ENCODE assay signal across 23 cellular contexts in genomic region chr12:57195186-57195585, GRCh38. TPM values are rescaled to one million over a fixed set of nuclear protein-coding genes. Genes with fewer than 3 reads are reported as not detected.
DNase-seq lines count a peak whose midpoint lies in the region; ATAC-seq, FAIRE-seq and TF ChIP-seq lines count a peak whose summit lies in the region.
"Had no signal": no experiment of that assay in that cellular context is flagged by ENCODE, and none has a peak within 500 bp of the region (broad histone marks: within the 10 kb centered on the region; RNA-seq: fewer than 3 reads in every experiment).

No MANE protein-coding gene starts in this region.

- FAIRE-seq in H1 (lab: Jason Lieb, UNC): no peak
- FAIRE-seq: A204.1, GM12892, GM18507, HTR-8/SVneo had no signal

- H2BK12ac ChIP-seq in H1 (ENCODE audit: low read depth, low read length): no peak overlapping the region

- peaks cover 17% of the 10 kb centered on the region for H3K4me1 ChIP-seq in Loucy (ENCODE audit: insufficient read depth, low read length, poor library complexity, severe bottlenecking)
- no peaks in the 10 kb centered on the region; a peak in 1 of 7 replicates for H3K4me1 ChIP-seq in H1 (replicated peaks in 1 of 4; ENCODE audit: control insufficient read depth in 3 of 4, insufficient read depth in 4 of 4, low read length in 3 of 4)
- H3K4me1 ChIP-seq: BE2C had no signal

- H3K4me3 ChIP-seq in Loucy (ENCODE audit: low read length, poor library complexity, severe bottlenecking) (peak overlapping the region; percentile 40), H1 (ENCODE audit: extremely low read depth in 1 of 4, insufficient read depth in 2 of 4, low read depth in 3 of 4, low read length in 4 of 4) (no peak overlapping the region)
- H3K4me3 ChIP-seq: GM23338 had no signal

- intact Hi-C loops in cardiac septum (cut with DNase I): no loop called here

- no peak overlapping the region for H3K18ac ChIP-seq in H1 (ENCODE audit: extremely low read depth, low read length)

- no peaks in the 10 kb centered on the region for H4K20me1 ChIP-seq in Loucy (ENCODE audit: insufficient read depth, low read length, poor library complexity, severe bottlenecking)
- peaks cover 6 to 31% of the 10 kb centered on the region in 2 experiments for H4K20me1 ChIP-seq in H1 (replicated peaks in 1 of 2; ENCODE audit: control insufficient read depth in 1 of 2, insufficient read depth in 2 of 2, low read length in 2 of 2)

- no peak overlapping the region for H4K5ac ChIP-seq in H1 (ENCODE audit: insufficient read length, low read depth, low read length)

- CTCF ChIA-PET in H1 (lab: Charles Lee; ENCODE audit: partially characterized antibody): interaction anchor here (0.7 to 20.9 kb wide), 8 partner anchors 18 to 126 kb away, joined by 3 to 389 read pairs (median 3); partner anchors contain the start of gene SHMT2

- H3K4ac ChIP-seq in H1 (replicated peaks; ENCODE audit: insufficient read length, low read depth, low read length): no peak overlapping the region

- no peaks in the 10 kb centered on the region for H3K9me3 ChIP-seq in Loucy (ENCODE audit: insufficient read depth, low read depth, low read length)
- H3K9me3 ChIP-seq in H1 (ENCODE audit: insufficient read depth in 2 of 2, low read depth in 1 of 2, low read length in 1 of 2): no peaks in the 10 kb centered on the region
- H3K9me3 ChIP-seq: BE2C had no signal

- TF ChIP-seq POLR2A in H1 (IDR thresholded peaks at IDR 0.05; ENCODE audit: control extremely low read depth in 1 of 2, low read depth in 2 of 2, low read length in 2 of 2): no peak

- H3K36me3 ChIP-seq in Loucy (ENCODE audit: insufficient read depth, low read length): no peaks in the 10 kb centered on the region; the same call in 1 of the 2 replicates
- H3K36me3 ChIP-seq in H1 (ENCODE audit: control insufficient read depth in 2 of 4, insufficient read depth in 4 of 4, low read length in 3 of 4): peaks cover 74 to 98% (median 95%) of the 10 kb centered on the region in 4 experiments
- H3K36me3 ChIP-seq: BE2C had no signal

- peak overlapping the region; percentile 71 for H3K27ac ChIP-seq in angular gyrus (ENCODE audit: low read depth, low read length)
- no peak overlapping the region for H3K27ac ChIP-seq in H1 (ENCODE audit: low read depth, low read length)

- no peaks in the 10 kb centered on the region for H3K9me2 ChIP-seq in Loucy (replicated peaks; ENCODE audit: low read depth, low read length)

- no peak for TF ChIP-seq EP300 in H1 (IDR thresholded peaks at IDR 0.05; ENCODE audit: borderline replicate concordance in 1 of 2, low read depth in 2 of 2, low read length in 2 of 2)

- H2BK120ac ChIP-seq in H1 (replicated peaks; ENCODE audit: low read depth, low read length): no peak overlapping the region

- H3K9ac ChIP-seq in Loucy (ENCODE audit: low read depth, low read length, poor library complexity, severe bottlenecking) (no peak overlapping the region), H1 (replicated peaks in 1 of 4; ENCODE audit: extremely low read depth in 1 of 4, low read depth in 3 of 4, low read length in 3 of 4) (no peak overlapping the region)

- H2BK20ac ChIP-seq in H1 (ENCODE audit: low read length): no peak overlapping the region

- H3K23me2 ChIP-seq in H1 (ENCODE audit: low read depth, low read length): peaks cover 7% of the 10 kb centered on the region; the same call in 1 of the 2 replicates

- no peak overlapping the region for H2AK5ac ChIP-seq in H1 (ENCODE audit: low read depth, low read length)

- H3K4me2 ChIP-seq in Loucy (ENCODE audit: low read depth, low read length, poor library complexity, severe bottlenecking): peak overlapping the region; percentile 62
- no peak overlapping the region for H3K4me2 ChIP-seq in H1 (ENCODE audit: insufficient read depth in 1 of 2, low read depth in 2 of 2, low read length in 2 of 2)
- H3K4me2 ChIP-seq: GM23338 had no signal

- no peak overlapping the region for H4K8ac ChIP-seq in H1 (ENCODE audit: extremely low read depth, insufficient read depth, low read length)

- H2BK15ac ChIP-seq in H1 (ENCODE audit: low read length): no peak overlapping the region

- no peak for ATAC-seq in GM21786 (IDR thresholded peaks at IDR 0.05; ENCODE audit: unreplicated experiment)
- ATAC-seq: GM23338 had no signal

- no peaks in the 10 kb centered on the region for H3F3A ChIP-seq in Loucy (ENCODE audit: low read depth)

- 93% methylated on average over 19 of the region's 19 CpGs; no CpG with 5 or more reads in 1 of the 2 experiments for WGBS in H1 (ENCODE audit: extremely low coverage in 1 of 2, insufficient coverage in 1 of 2, insufficient read length in 1 of 2, insufficient replicate concordance in 2 of 2, low coverage in 1 of 2, low lambda C conversion rate in 2 of 2, missing lambda C conversion rate in 1 of 2), 2 experiments

- H3K79me1 ChIP-seq in H1 (ENCODE audit: low read depth, low read length): no peaks in the 10 kb centered on the region; the same call in 1 of the 2 replicates

- H4K91ac ChIP-seq in H1 (replicated peaks; ENCODE audit: insufficient read length, low read length): no peak overlapping the region

- no peak overlapping the region for H3K23ac ChIP-seq in H1 (ENCODE audit: insufficient read length)

- TF ChIP-seq CTCF in Loucy (conservative IDR thresholded peaks at IDR 0.05; ENCODE audit: low read length) (no peak), H1 (IDR thresholded peaks at IDR 0.05; ENCODE audit: control extremely low read depth in 1 of 3, insufficient read depth in 1 of 3, low read depth in 1 of 3, low read length in 3 of 3) (no peak)

- TF ChIP-seq RAD21 in H1 (IDR thresholded peaks at IDR 0.05 in 1 of 2, conservative IDR thresholded peaks at IDR 0.05 in 1 of 2; ENCODE audit: low read depth in 2 of 2, low read length in 2 of 2): no peak

- no peak overlapping the region for H2AFZ ChIP-seq in Loucy (ENCODE audit: low read length)
- H2AFZ ChIP-seq in H1 (ENCODE audit: low read length): no peak overlapping the region
- H2AFZ ChIP-seq: GM23338 had no signal

- peak overlapping the region; percentile 10; the same call in 1 of the 2 replicates for H2BK5ac ChIP-seq in H1 (ENCODE audit: low read depth, low read length)

- H3K27me3 ChIP-seq in Loucy (ENCODE audit: insufficient read depth, low read length, poor library complexity, severe bottlenecking) (no peaks in the 10 kb centered on the region), H1 (replicated peaks in 1 of 4; ENCODE audit: control insufficient read depth in 3 of 4, extremely low read depth in 1 of 4, insufficient read depth in 3 of 4, low read length in 3 of 4) (no peaks in the 10 kb centered on the region)
- H3K27me3 ChIP-seq: BE2C had no signal

- no peak overlapping the region for H3K14ac ChIP-seq in H1 (ENCODE audit: insufficient read length)

- no peak overlapping the region for H3K56ac ChIP-seq in H1 (replicated peaks; ENCODE audit: insufficient read length, low read depth, low read length)

- H3K79me2 ChIP-seq in Loucy (ENCODE audit: insufficient read depth, low read length) (no peaks in the 10 kb centered on the region), H1 (ENCODE audit: control insufficient read depth in 1 of 2, insufficient read depth in 2 of 2, low read length in 2 of 2) (no peaks in the 10 kb centered on the region)

- POLR2A ChIA-PET in H1 (lab: Charles Lee; ENCODE audit: partially characterized antibody): interaction anchor here (0.7 to 6.4 kb wide), 5 partner anchors 9 to 101 kb away, joined by 3 to 53 read pairs (median 6); partner anchors contain the start of gene SHMT2

- DNase-seq in H1 (ENCODE audit: low read depth in 1 of 2, low spot score in 2 of 2) (no peak), foreskin melanocyte (no peak), cardiac septum (ENCODE audit: low spot score) (no peak)
- DNase-seq in stimulated activated CD8-positive, alpha-beta memory T cell treated with anti-CD3 and anti-CD28 coated beads, Interleukin-4, amount 100 ng/mL, for 48 hours: no peak
- DNase-seq: ACHN; BE2C; CD4-positive, alpha-beta memory T cell; DMS153; DMS79; GDM1; H7; HFFc6; IMR-90 had no signal

RNA-seq across cellular contexts. Expression of gene NXPH4, which starts 21.4 kb away (rescaled TPM):
- 1.7 and 1.8 TPM in 2 replicates for total RNA-seq in H1 (2021; fragmentation: NEBNext Ultra II Directional; extraction: Animal tissue kit (Norgen Biotek cat#: 25700))
- 0.92 and 1.4 TPM in 2 replicates for polyA plus RNA-seq in H1 (2011; rRNA removed)
- 0.48 TPM for polyA plus RNA-seq in H1 (2011; cell fraction: cytosol; rRNA removed)
- polyA plus RNA-seq in H1 (2011; cell fraction: nucleus; rRNA removed): 1.7 TPM
- 1.7 to 3.4 TPM (median 2.3 TPM) in 4 replicates for polyA plus RNA-seq in H1 (2012, experiment 1 of 2)
- polyA plus RNA-seq in H1 (2012, experiment 2 of 2): 1.5 TPM
- polyA plus RNA-seq in H1 (2013, experiment 1 of 2): 3.2 TPM
- 3.0 TPM for polyA plus RNA-seq in H1 (2013, experiment 2 of 2)
- 0.59 and 0.63 TPM in 2 replicates for polyA minus RNA-seq in H1 (2011; rRNA and poly(A)+ RNA removed)
- polyA minus RNA-seq in H1 (2011; cell fraction: cytosol; rRNA and poly(A)+ RNA removed): 1.3 TPM
- polyA minus RNA-seq in H1 (2011; cell fraction: nucleus; rRNA and poly(A)+ RNA removed): 1.00 TPM
- 20.0 TPM for total RNA-seq in cardiac septum
- total RNA-seq: CD4-positive, alpha-beta memory T cell had no signal
- polyA plus RNA-seq: CD14-positive monocyte; CD4-positive, alpha-beta memory T cell had no signal

RNA-seq across cellular contexts. Expression of gene SHMT2, which starts 34.3 kb away (rescaled TPM):
- total RNA-seq in H1 (2021; fragmentation: NEBNext Ultra II Directional; extraction: Animal tissue kit (Norgen Biotek cat#: 25700)): 274 and 283 TPM in 2 replicates
- 520 and 847 TPM in 2 replicates for polyA plus RNA-seq in H1 (2011; rRNA removed)
- polyA plus RNA-seq in H1 (2011; cell fraction: cytosol; rRNA removed): 535 TPM
- polyA plus RNA-seq in H1 (2011; cell fraction: nucleus; rRNA removed): 681 TPM
- polyA plus RNA-seq in H1 (2012, experiment 1 of 2): 231 to 352 TPM (median 336 TPM) in 4 replicates
- polyA plus RNA-seq in H1 (2012, experiment 2 of 2): 385 TPM
- polyA plus RNA-seq in H1 (2013, experiment 1 of 2): 209 TPM
- 189 TPM for polyA plus RNA-seq in H1 (2013, experiment 2 of 2)
- 316 and 343 TPM in 2 replicates for polyA minus RNA-seq in H1 (2011; rRNA and poly(A)+ RNA removed)
- polyA minus RNA-seq in H1 (2011; cell fraction: cytosol; rRNA and poly(A)+ RNA removed): 236 TPM
- 206 TPM for polyA minus RNA-seq in H1 (2011; cell fraction: nucleus; rRNA and poly(A)+ RNA removed)
- total RNA-seq in cardiac septum: 38.8 TPM

RNA-seq across cellular contexts. Expression of gene LRP1-AS, which starts 47.8 kb away (rescaled TPM):
- not detected in 2 replicates for total RNA-seq in H1 (2021; fragmentation: NEBNext Ultra II Directional; extraction: Animal tissue kit (Norgen Biotek cat#: 25700))
- not detected in 2 replicates for polyA plus RNA-seq in H1 (2011; rRNA removed)
- polyA plus RNA-seq in H1 (2011; cell fraction: cytosol; rRNA removed): not detected
- not detected for polyA plus RNA-seq in H1 (2011; cell fraction: nucleus; rRNA removed)
- polyA plus RNA-seq in H1 (2012, experiment 1 of 2): not detected in 4 replicates
- polyA plus RNA-seq in H1 (2012, experiment 2 of 2): not detected
- not detected for polyA plus RNA-seq in H1 (2013, experiment 1 of 2)
- polyA plus RNA-seq in H1 (2013, experiment 2 of 2): not detected
- polyA minus RNA-seq in H1 (2011; rRNA and poly(A)+ RNA removed): not detected in 2 replicates
- not detected for polyA minus RNA-seq in H1 (2011; cell fraction: cytosol; rRNA and poly(A)+ RNA removed)
- polyA minus RNA-seq in H1 (2011; cell fraction: nucleus; rRNA and poly(A)+ RNA removed): not detected
- not detected for total RNA-seq in cardiac septum
- total RNA-seq: CD4-positive, alpha-beta memory T cell; Daoy; GM23338; H7; HFFc6; IMR-90 had no signal
- polyA plus RNA-seq: CD4-positive, alpha-beta memory T cell; IMR-90 had no signal

RNA-seq across cellular contexts. Expression of gene STAC3, which starts 55.8 kb away (rescaled TPM):
- 1.3 and 1.9 TPM in 2 replicates for total RNA-seq in H1 (2021; fragmentation: NEBNext Ultra II Directional; extraction: Animal tissue kit (Norgen Biotek cat#: 25700))
- 0.70 and 0.77 TPM in 2 replicates for polyA plus RNA-seq in H1 (2011; rRNA removed)
- polyA plus RNA-seq in H1 (2011; cell fraction: cytosol; rRNA removed): 1.9 TPM
- polyA plus RNA-seq in H1 (2011; cell fraction: nucleus; rRNA removed): 3.4 TPM
- 1.6 to 2.9 TPM (median 2.3 TPM) in 4 replicates for polyA plus RNA-seq in H1 (2012, experiment 1 of 2)
- 0.72 TPM for polyA plus RNA-seq in H1 (2012, experiment 2 of 2)
- 0.79 TPM for polyA plus RNA-seq in H1 (2013, experiment 1 of 2)
- polyA plus RNA-seq in H1 (2013, experiment 2 of 2): 0.81 TPM
- polyA minus RNA-seq in H1 (2011; rRNA and poly(A)+ RNA removed): 0.71 and 0.98 TPM in 2 replicates
- polyA minus RNA-seq in H1 (2011; cell fraction: cytosol; rRNA and poly(A)+ RNA removed): 2.1 TPM
- 2.4 TPM for polyA minus RNA-seq in H1 (2011; cell fraction: nucleus; rRNA and poly(A)+ RNA removed)
- 0.94 TPM for total RNA-seq in cardiac septum
